ENCODE assay signal across 13 cellular contexts in genomic region chr6:29323332-29323731, GRCh38. TPM values are rescaled to one million over a fixed set of nuclear protein-coding genes. Genes with fewer than 3 reads are reported as not detected.
"Had no signal": no experiment of that assay in that cellular context is flagged by ENCODE, and none has a peak within 500 bp of the region (broad histone marks: within the 10 kb centered on the region; RNA-seq: fewer than 3 reads in every experiment).

No MANE protein-coding gene starts in this region.

RNA-seq across cellular contexts. Expression of gene OR14J1, which starts 21.8 kb away (rescaled TPM):
- total RNA-seq: activated B cell treated with CpG ODN at 0.5 μM for 24 hours; activated CD4-positive, alpha-beta memory T cell treated with anti-CD3 and anti-CD28 coated beads for 36 hours; activated CD4-positive, alpha-beta memory T cell treated with anti-CD3 and anti-CD28 coated beads, Interleukin-2, amount 10 ng/mL, durations not matched to agents 7 days and 5 days; activated CD4-positive, alpha-beta T cell treated with anti-CD3 and anti-CD28 coated beads for 36 hours; activated CD4-positive, alpha-beta T cell treated with anti-CD3 and anti-CD28 coated beads, Interleukin-2, amount 10 ng/mL, durations not matched to agents 24 days and 14 days; activated CD4-positive, alpha-beta T cell treated with anti-CD3 and anti-CD28 coated beads, Interleukin-2, amount 10 ng/mL, durations not matched to agents 7 days and 5 days; activated CD8-positive, alpha-beta memory T cell treated with anti-CD3 and anti-CD28 coated beads for 36 hours; activated CD8-positive, alpha-beta memory T cell treated with anti-CD3 and anti-CD28 coated beads, Interleukin-2, amount 10 ng/mL, durations not matched to agents 7 days and 5 days; activated CD8-positive, alpha-beta T cell treated with anti-CD3 and anti-CD28 coated beads for 36 hours; activated CD8-positive, alpha-beta T cell treated with anti-CD3 and anti-CD28 coated beads, Interleukin-2, amount 10 ng/mL, durations not matched to agents 7 days and 5 days; T-helper 17 cell; T-helper 2 cell treated with Interferon-gamma antibody and Interleukin-4, amounts not matched to agents 100 ng/mL and 5 ng/mL, for 36 hours; WTC11 had no signal

RNA-seq across cellular contexts. Expression of gene OR5V1, which starts 45.3 kb away (rescaled TPM):
- total RNA-seq: activated B cell treated with CpG ODN at 0.5 μM for 24 hours; activated CD4-positive, alpha-beta memory T cell treated with anti-CD3 and anti-CD28 coated beads for 36 hours; activated CD4-positive, alpha-beta memory T cell treated with anti-CD3 and anti-CD28 coated beads, Interleukin-2, amount 10 ng/mL, durations not matched to agents 7 days and 5 days; activated CD4-positive, alpha-beta T cell treated with anti-CD3 and anti-CD28 coated beads for 36 hours; activated CD4-positive, alpha-beta T cell treated with anti-CD3 and anti-CD28 coated beads, Interleukin-2, amount 10 ng/mL, durations not matched to agents 24 days and 14 days; activated CD4-positive, alpha-beta T cell treated with anti-CD3 and anti-CD28 coated beads, Interleukin-2, amount 10 ng/mL, durations not matched to agents 7 days and 5 days; activated CD8-positive, alpha-beta memory T cell treated with anti-CD3 and anti-CD28 coated beads for 36 hours; activated CD8-positive, alpha-beta memory T cell treated with anti-CD3 and anti-CD28 coated beads, Interleukin-2, amount 10 ng/mL, durations not matched to agents 7 days and 5 days; activated CD8-positive, alpha-beta T cell treated with anti-CD3 and anti-CD28 coated beads for 36 hours; activated CD8-positive, alpha-beta T cell treated with anti-CD3 and anti-CD28 coated beads, Interleukin-2, amount 10 ng/mL, durations not matched to agents 7 days and 5 days; T-helper 17 cell; T-helper 2 cell treated with Interferon-gamma antibody and Interleukin-4, amounts not matched to agents 100 ng/mL and 5 ng/mL, for 36 hours; WTC11 had no signal

RNA-seq across cellular contexts. Expression of gene OR12D3, which starts 51.8 kb away (rescaled TPM):
- total RNA-seq: activated B cell treated with CpG ODN at 0.5 μM for 24 hours; activated CD4-positive, alpha-beta memory T cell treated with anti-CD3 and anti-CD28 coated beads for 36 hours; activated CD4-positive, alpha-beta memory T cell treated with anti-CD3 and anti-CD28 coated beads, Interleukin-2, amount 10 ng/mL, durations not matched to agents 7 days and 5 days; activated CD4-positive, alpha-beta T cell treated with anti-CD3 and anti-CD28 coated beads for 36 hours; activated CD4-positive, alpha-beta T cell treated with anti-CD3 and anti-CD28 coated beads, Interleukin-2, amount 10 ng/mL, durations not matched to agents 24 days and 14 days; activated CD4-positive, alpha-beta T cell treated with anti-CD3 and anti-CD28 coated beads, Interleukin-2, amount 10 ng/mL, durations not matched to agents 7 days and 5 days; activated CD8-positive, alpha-beta memory T cell treated with anti-CD3 and anti-CD28 coated beads for 36 hours; activated CD8-positive, alpha-beta memory T cell treated with anti-CD3 and anti-CD28 coated beads, Interleukin-2, amount 10 ng/mL, durations not matched to agents 7 days and 5 days; activated CD8-positive, alpha-beta T cell treated with anti-CD3 and anti-CD28 coated beads for 36 hours; activated CD8-positive, alpha-beta T cell treated with anti-CD3 and anti-CD28 coated beads, Interleukin-2, amount 10 ng/mL, durations not matched to agents 7 days and 5 days; T-helper 17 cell; T-helper 2 cell treated with Interferon-gamma antibody and Interleukin-4, amounts not matched to agents 100 ng/mL and 5 ng/mL, for 36 hours; WTC11 had no signal
